Comparison of ENCODE assay signal across 8 cellular contexts in the genomic region with DNA sequence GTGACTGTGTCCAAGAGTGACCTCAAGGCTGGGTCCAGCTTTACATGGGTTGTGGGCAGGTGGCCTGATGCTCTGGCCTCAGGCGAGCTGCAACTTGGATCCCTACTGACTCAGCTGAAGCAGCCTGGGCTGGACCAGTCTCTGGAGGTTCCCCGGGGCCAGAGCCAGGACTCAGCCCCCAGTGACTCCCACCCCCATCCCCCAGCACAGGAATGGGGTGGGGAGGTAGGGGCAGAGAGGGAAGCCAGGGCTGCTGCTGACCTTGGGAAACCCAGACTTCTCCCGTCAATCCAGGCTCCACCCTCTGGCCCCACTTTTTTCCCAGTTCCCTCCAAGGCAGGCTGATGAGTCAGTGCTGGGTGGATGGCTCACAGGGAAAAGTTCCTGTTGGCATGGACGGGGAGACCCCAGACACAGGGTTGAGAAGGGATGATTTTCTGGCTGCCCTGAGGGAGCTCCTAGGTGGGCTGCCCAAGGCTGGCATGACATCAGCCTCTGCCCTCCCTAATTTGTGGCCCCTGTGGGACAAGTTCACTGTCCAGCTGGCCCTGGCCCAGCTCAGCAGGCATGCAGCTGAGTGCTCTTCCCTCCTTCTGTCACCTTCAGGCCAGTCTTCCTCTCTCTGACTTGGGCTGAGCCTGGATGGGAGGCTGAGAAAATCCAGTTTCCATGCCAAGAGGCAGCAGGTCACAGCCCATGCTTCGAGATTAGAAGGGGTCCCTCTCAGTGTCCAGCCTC. TPM values are rescaled to one million over a fixed set of nuclear protein-coding genes. Genes with fewer than 3 reads are reported as not detected.
DNase-seq lines count a peak whose midpoint lies in the region; ATAC-seq, FAIRE-seq and TF ChIP-seq lines count a peak whose summit lies in the region.

No MANE protein-coding gene starts in this region.

- TF ChIP-seq RAD21 in K562 (CRISPR knock-in tag; conservative IDR thresholded peaks at IDR 0.05 in 1 of 2, IDR thresholded peaks at IDR 0.05 in 1 of 2), result no peak

- POLR2A ChIA-PET in K562 (lab: Yijun Ruan, JAX), result interaction anchor here (0.6 to 7.6 kb wide), 16 partner anchors 9 to 401 kb away, joined by 3 to 118 read pairs (median 4); partner anchors contain the start of gene MEAF6

- peaks cover 62% of the 10 kb centered on the region for H3K36me3 ChIP-seq in K562 (ENCODE audit: control insufficient read depth, insufficient read depth, low read length)

- H3K9me3 Mint-ChIP-seq in stimulated activated effector memory CD8-positive, alpha-beta T cell treated with anti-CD3 and anti-CD28 coated beads, Interleukin-12 subunit alpha, Interleukin-12 subunit beta, amount 100 ng/mL, for 72 hours, result no peaks in the 10 kb centered on the region

- peak; percentile 66 for DNase-seq in ELF-1 (ENCODE audit: low read depth, low spot score)
- no peak for DNase-seq in LNCaP clone FGC (ENCODE audit: low read depth)
- DNase-seq in K562 (ENCODE audit: extremely low read depth in 1 of 4, low spot score in 3 of 4), result peak in 1 of 4 experiments; percentile 38
- DNase-seq in islet precursor cell, result peak; percentile 92
- no peak for DNase-seq in stimulated activated effector memory CD8-positive, alpha-beta T cell treated with anti-CD3 and anti-CD28 coated beads, Interleukin-12 subunit alpha, Interleukin-12 subunit beta, amount 100 ng/mL, for 72 hours (ENCODE audit: low spot score in 2 of 2)
- no peak for DNase-seq in activated CD4-positive, CD25-positive, alpha-beta regulatory T cell (lab: John Stamatoyannopoulos, UW)

- H3K9me1 ChIP-seq in K562 (ENCODE audit: control insufficient read depth, insufficient read depth, low read length), result peaks cover 7% of the 10 kb centered on the region

- peak overlapping the region; percentile 95 for H3K4me3 Mint-ChIP-seq in stimulated activated effector memory CD8-positive, alpha-beta T cell treated with anti-CD3 and anti-CD28 coated beads, Interleukin-12 subunit alpha, Interleukin-12 subunit beta, amount 100 ng/mL, for 72 hours

- no peaks in the 10 kb centered on the region for H3K9me3 ChIP-seq in K562 (replicated peaks; ENCODE audit: control insufficient read depth, insufficient read depth, low read depth, low read length)

- peak overlapping the region; percentile 96 for H3K4me2 ChIP-seq in K562 (ENCODE audit: insufficient read depth, low read length)

- H3K36me3 Mint-ChIP-seq in stimulated activated effector memory CD8-positive, alpha-beta T cell treated with anti-CD3 and anti-CD28 coated beads, Interleukin-12 subunit alpha, Interleukin-12 subunit beta, amount 100 ng/mL, for 72 hours, result peaks cover 72% of the 10 kb centered on the region

- CTCF ChIA-PET in K562 (lab: Yijun Ruan, JAX; ENCODE audit: low intra/inter-chr PET ratio), result interaction anchor here (0.5 to 0.6 kb wide), 2 partner anchors 519 to 1784 kb away, joined by 3 to 5 read pairs; no protein-coding TSS in a partner anchor

- peaks cover 57 to 72% of the 10 kb centered on the region in 2 experiments for H3K4me1 ChIP-seq in K562 (replicated peaks in 1 of 2; ENCODE audit: control insufficient read depth in 2 of 2, insufficient read depth in 2 of 2, low read length in 2 of 2)

- no peak for TF ChIP-seq EP300 in K562 (IDR thresholded peaks at IDR 0.05; ENCODE audit: low read length)

- H3K9ac ChIP-seq in K562 (ENCODE audit: insufficient read depth in 1 of 2, low read depth in 2 of 2, low read length in 2 of 2), result peak overlapping the region; percentile 86 to 98

- WGBS in K562 (ENCODE audit: insufficient coverage, low coverage, missing lambda C conversion rate), result 21% methylated on average over 5 of the region's 5 CpGs

- H2AFZ ChIP-seq in K562 (ENCODE audit: low read depth, low read length), result no peak overlapping the region; the same call in 1 of the 2 replicates

- H3K27ac Mint-ChIP-seq in stimulated activated effector memory CD8-positive, alpha-beta T cell treated with anti-CD3 and anti-CD28 coated beads, Interleukin-12 subunit alpha, Interleukin-12 subunit beta, amount 100 ng/mL, for 72 hours, result peak overlapping the region; percentile 97

- H3K4me3 ChIP-seq in LNCaP clone FGC (ENCODE audit: low read depth, low read length), result peak overlapping the region; percentile 86
- peak overlapping the region; percentile 77 for H3K4me3 ChIP-seq in K562

- TF ChIP-seq CTCF in LNCaP clone FGC (IDR thresholded peaks at IDR 0.05; ENCODE audit: control insufficient read depth, extremely low read depth, insufficient read depth), result no peak
- no peak for TF ChIP-seq CTCF in K562 (IDR thresholded peaks at IDR 0.05 in 2 of 3, conservative IDR thresholded peaks at IDR 0.05 in 1 of 3; ENCODE audit: insufficient read depth in 2 of 3, low read depth in 1 of 3, low read length in 3 of 3)

- in situ Hi-C loops in K562 (cut with MboI), result no loop called here

- FAIRE-seq in K562 (lab: Jason Lieb, UNC), result no peak

- H3K27me3 ChIP-seq in K562 (ENCODE audit: control insufficient read depth in 2 of 2, insufficient read depth in 2 of 2, low read length in 2 of 2), result 0 out of 5 replicates have a peak, but pooled peaks cover 0 to 3% of the 10 kb centered on the region in 2 experiments

- H3K4me1 Mint-ChIP-seq in stimulated activated effector memory CD8-positive, alpha-beta T cell treated with anti-CD3 and anti-CD28 coated beads, Interleukin-12 subunit alpha, Interleukin-12 subunit beta, amount 100 ng/mL, for 72 hours, result peaks cover 62% of the 10 kb centered on the region

- H3K27ac ChIP-seq in K562 (ENCODE audit: extremely low read depth, low read depth, low read length), result peak overlapping the region; percentile 94; the same call in 2 of the 3 replicates

- ATAC-seq in K562 (no peak), GM21529 (IDR thresholded peaks at IDR 0.05; ENCODE audit: unreplicated experiment) (no peak), GM21526 (IDR thresholded peaks at IDR 0.05; ENCODE audit: low FRiP score, unreplicated experiment) (no peak)
- ATAC-seq in stimulated activated effector memory CD8-positive, alpha-beta T cell treated with anti-CD3 and anti-CD28 coated beads, Interleukin-12 subunit alpha, Interleukin-12 subunit beta, amount 100 ng/mL, for 72 hours, result no peak

- peaks cover 59% of the 10 kb centered on the region for H3K79me2 ChIP-seq in K562 (ENCODE audit: control insufficient read depth, insufficient read depth, low read length)

- BruUV-seq in K562 (replicated peaks; lab: Mats Ljungman, UMichigan), result no TSS peak

- intact Hi-C loops in K562 (cut with micrococcal nuclease), result loop anchor here (10.0 kb wide), 1 partner anchor 78 kb away; the partner anchor contains the start of genes DNALI1 and SNIP1

- TF ChIP-seq POLR2A in K562 (conservative IDR thresholded peaks at IDR 0.05), result no peak

- H4K20me1 ChIP-seq in K562 (replicated peaks; ENCODE audit: control insufficient read depth, insufficient read depth, low read length), result peaks cover 43% of the 10 kb centered on the region

TF ChIP-seq in K562, 482 proteins besides CTCF, POLR2A, EP300 and RAD21 (continues in another document):
- no peak for TF ChIP-seq CHD1 (IDR thresholded peaks at IDR 0.05; ENCODE audit: low read length)
- no peak for TF ChIP-seq GABPB2 (CRISPR knock-in tag; conservative IDR thresholded peaks at IDR 0.05)
- TF ChIP-seq RBFOX2 (IDR thresholded peaks at IDR 0.05; ENCODE audit: low read depth, low read length), result peak; percentile 49; the same call in 1 of the 2 replicates
- TF ChIP-seq RB1 (IDR thresholded peaks at IDR 0.05; ENCODE audit: low read depth), result peak; percentile 4; the same call in 1 of the 2 replicates
- no peak for TF ChIP-seq ZNF408 (CRISPR knock-in tag; IDR thresholded peaks at IDR 0.05; ENCODE audit: low read depth)
- no peak for TF ChIP-seq PPARD (CRISPR knock-in tag; IDR thresholded peaks at IDR 0.05)
- peak; percentile 11; the same call in 1 of the 2 replicates for TF ChIP-seq ETV5 (CRISPR knock-in tag; IDR thresholded peaks at IDR 0.05; ENCODE audit: low read depth)

RNA-seq across cellular contexts. Expression of gene ZC3H12A, which starts 2.2 kb away (rescaled TPM):
- total RNA-seq in K562 (2011; cell fraction: chromatin; rRNA removed; ENCODE audit: low replicate concordance), result 19.0 and 54.2 TPM in 2 replicates
- 40.7 and 45.7 TPM in 2 replicates for total RNA-seq in K562 (2011; cell fraction: nucleolus; rRNA removed)
- total RNA-seq in K562 (2011; cell fraction: nucleoplasm; rRNA removed), result 23.7 and 24.1 TPM in 2 replicates
- 9.3 and 9.4 TPM in 2 replicates for total RNA-seq in K562 (2014; rRNA removed)
- 1.2 and 1.7 TPM in 2 replicates for total RNA-seq in K562 (2014; rRNA removed; fragmentation: Illumina TruSeq; extraction: Trizol)
- 6.7 and 7.1 TPM in 2 replicates for total RNA-seq in K562 (2015; rRNA removed; fragmentation: Illumina TruSeq; extraction: Trizol)
- total RNA-seq in K562 (2021), result 9.4 and 11.4 TPM in 2 replicates
- 7.0 and 8.6 TPM in 2 replicates for polyA plus RNA-seq in K562 (2011; rRNA removed)
- polyA plus RNA-seq in K562 (2011; cell fraction: cytosol; rRNA removed), result 8.3 and 15.3 TPM in 2 replicates
- polyA plus RNA-seq in K562 (2011; cell fraction: nucleus; rRNA removed), result 27.9 and 51.1 TPM in 2 replicates
- 6.1 and 10.9 TPM in 2 replicates for polyA plus RNA-seq in K562 (2012)
- polyA plus RNA-seq in K562 (2014; fragmentation: Illumina TruSeq; extraction: Trizol), result 4.9 and 6.5 TPM in 2 replicates
- polyA plus RNA-seq in K562 (2014; fragmentation: Nextera tagmentation; extraction: Ambion mirVana), result under 1 TPM; 0.14 to 0.22 TPM
- 9.1 and 11.1 TPM in 2 replicates for polyA plus RNA-seq in K562 (2014; rRNA removed)
- 4.5 and 9.7 TPM in 2 replicates for polyA minus RNA-seq in K562 (2011; rRNA and poly(A)+ RNA removed)
- 9.2 and 11.9 TPM in 2 replicates for polyA minus RNA-seq in K562 (2011; cell fraction: cytosol; rRNA and poly(A)+ RNA removed)
- polyA minus RNA-seq in K562 (2011; cell fraction: nucleus; rRNA and poly(A)+ RNA removed), result 23.2 and 24.4 TPM in 2 replicates

RNA-seq across cellular contexts. Expression of gene MEAF6, which starts 37.9 kb away (rescaled TPM):
- 74.7 and 79.0 TPM in 2 replicates for total RNA-seq in K562 (2011; cell fraction: chromatin; rRNA removed; ENCODE audit: low replicate concordance)
- total RNA-seq in K562 (2011; cell fraction: nucleolus; rRNA removed), result 41.5 and 45.5 TPM in 2 replicates
- 60.9 and 81.0 TPM in 2 replicates for total RNA-seq in K562 (2011; cell fraction: nucleoplasm; rRNA removed)
- 111 and 137 TPM in 2 replicates for total RNA-seq in K562 (2014; rRNA removed)
- total RNA-seq in K562 (2014; rRNA removed; fragmentation: Illumina TruSeq; extraction: Trizol), result 95.0 and 113 TPM in 2 replicates
- 89.2 and 92.3 TPM in 2 replicates for total RNA-seq in K562 (2015; rRNA removed; fragmentation: Illumina TruSeq; extraction: Trizol)
- total RNA-seq in K562 (2021), result 86.4 and 93.8 TPM in 2 replicates
- 70.0 and 77.3 TPM in 2 replicates for polyA plus RNA-seq in K562 (2011; rRNA removed)
- 37.7 and 68.5 TPM in 2 replicates for polyA plus RNA-seq in K562 (2011; cell fraction: cytosol; rRNA removed)
- polyA plus RNA-seq in K562 (2011; cell fraction: nucleus; rRNA removed), result 50.0 and 63.0 TPM in 2 replicates
- 67.6 and 77.9 TPM in 2 replicates for polyA plus RNA-seq in K562 (2012)
- 118 and 151 TPM in 2 replicates for polyA plus RNA-seq in K562 (2014; fragmentation: Illumina TruSeq; extraction: Trizol)
- 10 to 100 TPM; 55.0 to 66.3 TPM for polyA plus RNA-seq in K562 (2014; fragmentation: Nextera tagmentation; extraction: Ambion mirVana)
- 109 and 110 TPM in 2 replicates for polyA plus RNA-seq in K562 (2014; rRNA removed)
- 36.0 and 44.0 TPM in 2 replicates for polyA minus RNA-seq in K562 (2011; rRNA and poly(A)+ RNA removed)
- polyA minus RNA-seq in K562 (2011; cell fraction: cytosol; rRNA and poly(A)+ RNA removed), result 20.2 and 28.3 TPM in 2 replicates
- polyA minus RNA-seq in K562 (2011; cell fraction: nucleus; rRNA and poly(A)+ RNA removed), result 30.8 and 52.4 TPM in 2 replicates

Comparison
In these comparisons a context has a peak if more than half of its experiments do, and no peak if none do; other contexts are left out.
1. DNase-seq: peak in ELF-1 (single experiment) and islet precursor cell (single experiment); none in LNCaP clone FGC (single experiment), stimulated activated effector memory CD8-positive, alpha-beta T cell treated with anti-CD3 and anti-CD28 coated beads, Interleukin-12 subunit alpha, Interleukin-12 subunit beta, amount 100 ng/mL, for 72 hours (0 of 2) and activated CD4-positive, CD25-positive, alpha-beta regulatory T cell (0 of 4).